Comparison of ENCODE assay signal across 16 cellular contexts in the genomic region with DNA sequence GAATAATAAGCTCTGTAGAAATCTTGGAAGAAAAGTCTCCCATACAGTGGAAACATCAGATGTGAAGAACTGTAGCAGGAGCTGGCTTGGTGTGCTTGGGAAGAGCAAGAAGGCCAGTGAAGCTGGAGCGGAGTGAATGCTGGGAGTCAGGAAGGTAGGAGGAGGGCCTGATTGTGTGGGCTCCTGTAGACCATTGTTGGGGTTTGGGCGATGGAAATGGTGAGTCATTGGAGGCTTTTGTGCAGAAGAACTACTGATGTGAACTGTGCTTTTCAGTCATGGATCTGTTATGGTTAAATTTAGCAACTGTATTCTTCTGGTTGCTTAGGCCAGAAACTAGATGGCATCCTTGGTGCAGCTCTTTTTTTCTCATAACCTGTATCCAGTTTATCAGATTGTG. TPM values are rescaled to one million over a fixed set of nuclear protein-coding genes. Genes with fewer than 3 reads are reported as not detected.
DNase-seq lines count a peak whose midpoint lies in the region; ATAC-seq, FAIRE-seq and TF ChIP-seq lines count a peak whose summit lies in the region.
"Had no signal": no experiment of that assay in that cellular context is flagged by ENCODE, and none has a peak within 500 bp of the region (broad histone marks: within the 10 kb centered on the region; RNA-seq: fewer than 3 reads in every experiment).

No MANE protein-coding gene starts in this region.

- no peak for TF ChIP-seq RAD21 in K562 (CRISPR knock-in tag; conservative IDR thresholded peaks at IDR 0.05 in 1 of 2, IDR thresholded peaks at IDR 0.05 in 1 of 2)

- TF ChIP-seq POLR2A in K562 (conservative IDR thresholded peaks at IDR 0.05) = no peak
- no peak for TF ChIP-seq POLR2A in sigmoid colon (IDR thresholded peaks at IDR 0.05)

- in situ Hi-C loops in K562 (cut with MboI) = loop anchor here (25.0 kb wide), 1 partner anchor 537 kb away; no protein-coding TSS in a partner anchor

- no TSS peak for BruUV-seq in K562 (replicated peaks; lab: Mats Ljungman, UMichigan)

- FAIRE-seq in K562 (lab: Jason Lieb, UNC) = no peak
- FAIRE-seq: D721Med had no signal

- H3K79me2 ChIP-seq in Karpas-422 (ENCODE audit: low read length) (peaks cover 72% of the 10 kb centered on the region), K562 (ENCODE audit: control insufficient read depth, insufficient read depth, low read length) (peaks cover 71% of the 10 kb centered on the region)

- peaks cover 12% of the 10 kb centered on the region; the same call in 1 of the 2 replicates for H3K36me3 ChIP-seq in Karpas-422 (ENCODE audit: insufficient read depth, low read length)
- peaks cover 24% of the 10 kb centered on the region; the same call in 2 of the 3 replicates for H3K36me3 ChIP-seq in K562 (ENCODE audit: control insufficient read depth, insufficient read depth, low read length)
- H3K36me3 ChIP-seq in skeletal muscle tissue (ENCODE audit: control insufficient read depth in 3 of 3, insufficient read depth in 3 of 3, low read length in 3 of 3) = peaks cover 0 to 2% (median 0%) of the 10 kb centered on the region in 3 donors
- no peaks in the 10 kb centered on the region for H3K36me3 ChIP-seq in sigmoid colon
- H3K36me3 ChIP-seq: transverse colon had no signal

- peak; percentile 13 for DNase-seq in activated T-cell treated with anti-CD3 and anti-CD28 coated beads for 24 hours (ENCODE audit: low read depth)
- no peak for DNase-seq in activated T-cell treated with anti-CD3 and anti-CD28 coated beads for 4 hours
- no peak for DNase-seq in Karpas-422
- DNase-seq in K562 (ENCODE audit: extremely low read depth in 1 of 4, low spot score in 3 of 4) = peak in 1 of 4 experiments; percentile 19
- DNase-seq in sigmoid colon = no peak
- no peak for DNase-seq in cerebellar cortex (ENCODE audit: low spot score)
- DNase-seq in foreskin melanocyte = no peak
- DNase-seq: dorsolateral prefrontal cortex, HCEC 1CT, mesenchymal stem cell, MM.1S, transverse colon had no signal

- CTCF ChIA-PET in K562 (lab: Yijun Ruan, JAX; ENCODE audit: low intra/inter-chr PET ratio) = no interaction called here

- POLR2A ChIA-PET in K562 (lab: Yijun Ruan, JAX) = no interaction called here

- intact Hi-C loops in K562 (cut with micrococcal nuclease) = no loop called here
- intact Hi-C loops in sigmoid colon (cut with DNase I) = loop anchor here (5.0 to 10.0 kb wide), 4 partner anchors 482 to 1150 kb away; a partner anchor contains a TSS

- H3K9me3 ChIP-seq in Karpas-422 (ENCODE audit: low read length) (no peaks in the 10 kb centered on the region), K562 (replicated peaks; ENCODE audit: control insufficient read depth, insufficient read depth, low read depth, low read length) (no peaks in the 10 kb centered on the region), skeletal muscle tissue (ENCODE audit: control insufficient read depth in 3 of 3, low read length in 3 of 3) (no peaks in the 10 kb centered on the region), sigmoid colon (no peaks in the 10 kb centered on the region)
- H3K9me3 ChIP-seq: transverse colon had no signal

- TF ChIP-seq CTCF in K562 (IDR thresholded peaks at IDR 0.05 in 2 of 3, conservative IDR thresholded peaks at IDR 0.05 in 1 of 3; ENCODE audit: insufficient read depth in 2 of 3, low read depth in 1 of 3, low read length in 3 of 3) (no peak), sigmoid colon (IDR thresholded peaks at IDR 0.05) (no peak)

- H3K27ac ChIP-seq in Karpas-422 (ENCODE audit: low read length) (no peak overlapping the region), K562 (ENCODE audit: extremely low read depth, low read depth, low read length) (no peak overlapping the region), skeletal muscle tissue (ENCODE audit: low read depth, low read length) (no peak overlapping the region), sigmoid colon (no peak overlapping the region)
- H3K27ac ChIP-seq: dorsolateral prefrontal cortex, skin epidermis, transverse colon, VCaP had no signal

- H3K9ac ChIP-seq in Karpas-422 (ENCODE audit: low read length) (peak overlapping the region; percentile 94; the same call in 1 of the 2 replicates), K562 (ENCODE audit: insufficient read depth in 1 of 2, low read depth in 2 of 2, low read length in 2 of 2) (no peak overlapping the region), skeletal muscle tissue (ENCODE audit: low read depth in 1 of 3, low read length in 3 of 3) (peak overlapping the region in 1 of 3 donors; percentile 26)

- H3K9me1 ChIP-seq in K562 (ENCODE audit: control insufficient read depth, insufficient read depth, low read length) = peaks cover 4% of the 10 kb centered on the region

- H3K27me3 ChIP-seq in Karpas-422 (ENCODE audit: low read length) (no peaks in the 10 kb centered on the region), K562 (ENCODE audit: control insufficient read depth in 2 of 2, insufficient read depth in 2 of 2, low read length in 2 of 2) (no peaks in the 10 kb centered on the region), skeletal muscle tissue (ENCODE audit: control insufficient read depth in 3 of 3, insufficient read depth in 3 of 3, low read length in 3 of 3) (no peaks in the 10 kb centered on the region), sigmoid colon (no peaks in the 10 kb centered on the region)
- H3K27me3 ChIP-seq: dorsolateral prefrontal cortex, transverse colon had no signal

- no peak overlapping the region for H2AFZ ChIP-seq in Karpas-422 (ENCODE audit: low read length)
- no peak overlapping the region for H2AFZ ChIP-seq in K562 (ENCODE audit: low read depth, low read length)

- H3K4me3 ChIP-seq in Karpas-422 (ENCODE audit: low read length) (peak overlapping the region; percentile 97; the same call in 1 of the 2 replicates), K562 (no peak overlapping the region), skeletal muscle tissue (ENCODE audit: low read length in 3 of 3) (peak overlapping the region in 2 of 3 donors; percentile 22 to 25), sigmoid colon (no peak overlapping the region)
- H3K4me3 ChIP-seq: skin epidermis had no signal

- peak overlapping the region; percentile 91 for H3K4me2 ChIP-seq in Karpas-422 (ENCODE audit: low read depth, low read length, poor library complexity, severe bottlenecking)
- no peak overlapping the region for H3K4me2 ChIP-seq in K562 (ENCODE audit: insufficient read depth, low read length)

- H4K20me1 ChIP-seq in Karpas-422 (ENCODE audit: insufficient read depth, low read depth, low read length) (peaks cover 33% of the 10 kb centered on the region), K562 (replicated peaks; ENCODE audit: control insufficient read depth, insufficient read depth, low read length) (peaks cover 21% of the 10 kb centered on the region)

- 64% methylated on average over 2 of the region's 2 CpGs for WGBS in K562 (ENCODE audit: insufficient coverage, low coverage, missing lambda C conversion rate)
- WGBS in sigmoid colon, 2 donors = 88% methylated on average over 2 of the region's 2 CpGs

- ATAC-seq in K562 = no peak

- H3K4me1 ChIP-seq in Karpas-422 (ENCODE audit: low read length) (peaks cover 30% of the 10 kb centered on the region), K562 (replicated peaks in 1 of 2; ENCODE audit: control insufficient read depth in 2 of 2, insufficient read depth in 2 of 2, low read length in 2 of 2) (peaks cover 18 to 24% of the 10 kb centered on the region in 2 experiments), skeletal muscle tissue (ENCODE audit: control insufficient read depth in 3 of 3, insufficient read depth in 3 of 3, low read length in 3 of 3) (peaks cover 35 to 64% (median 51%) of the 10 kb centered on the region in 3 donors), sigmoid colon (peaks cover 0 to 63% (median 48%) of the 10 kb centered on the region in 4 donors)

- TF ChIP-seq EP300 in K562 (IDR thresholded peaks at IDR 0.05; ENCODE audit: low read length) (no peak), sigmoid colon (IDR thresholded peaks at IDR 0.05) (no peak)

- no peaks in the 10 kb centered on the region for H3K9me2 ChIP-seq in Karpas-422 (replicated peaks; ENCODE audit: insufficient read depth, low read length)

TF ChIP-seq in K562, 482 proteins besides CTCF, POLR2A, EP300 and RAD21 (continues in another document):
- TF ChIP-seq, protein P1, sequence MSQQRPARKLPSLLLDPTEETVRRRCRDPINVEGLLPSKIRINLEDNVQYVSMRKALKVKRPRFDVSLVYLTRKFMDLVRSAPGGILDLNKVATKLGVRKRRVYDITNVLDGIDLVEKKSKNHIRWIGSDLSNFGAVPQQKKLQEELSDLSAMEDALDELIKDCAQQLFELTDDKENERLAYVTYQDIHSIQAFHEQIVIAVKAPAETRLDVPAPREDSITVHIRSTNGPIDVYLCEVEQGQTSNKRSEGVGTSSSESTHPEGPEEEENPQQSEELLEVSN (IDR thresholded peaks at IDR 0.05; ENCODE audit: borderline replicate concordance in 1 of 2, extremely low read depth in 1 of 2, insufficient read depth in 1 of 2, insufficient read length in 1 of 2, low read depth in 1 of 2, low read length in 1 of 2, poor library complexity in 1 of 2, severe bottlenecking in 1 of 2) = no peak

RNA-seq across cellular contexts. Expression of a gene that starts 2.3 kb away (rescaled TPM):
- total RNA-seq in Karpas-422 (2014; rRNA removed; shearing (Covaris generic); ENCODE audit: low replicate concordance) = 20.9 and 30.3 TPM in 2 replicates
- total RNA-seq in K562 (2011; cell fraction: chromatin; rRNA removed; ENCODE audit: low replicate concordance) = 19.3 and 80.1 TPM in 2 replicates
- total RNA-seq in K562 (2011; cell fraction: nucleolus; rRNA removed) = 13.0 and 20.4 TPM in 2 replicates
- 35.6 and 41.7 TPM in 2 replicates for total RNA-seq in K562 (2011; cell fraction: nucleoplasm; rRNA removed)
- total RNA-seq in K562 (2014; rRNA removed) (19.1 and 21.3 TPM in 2 replicates), K562 (2014; rRNA removed; fragmentation: Illumina TruSeq; extraction: Trizol) (40.9 and 44.6 TPM in 2 replicates), K562 (2015; rRNA removed; fragmentation: Illumina TruSeq; extraction: Trizol) (46.1 and 47.4 TPM in 2 replicates), K562 (2021) (31.3 and 33.2 TPM in 2 replicates), skeletal muscle tissue (23.0 TPM), sigmoid colon (10 to 100 TPM; 28.1 to 32.6 (median 30.8) TPM)
- polyA plus RNA-seq in K562 (2011; rRNA removed) (18.5 and 28.2 TPM in 2 replicates), K562 (2014; fragmentation: Illumina TruSeq; extraction: Trizol) (26.9 and 33.6 TPM in 2 replicates), K562 (2014; fragmentation: Nextera tagmentation; extraction: Ambion mirVana) (1 to 10 TPM; 4.9 to 8.5 TPM), K562 (2014; rRNA removed) (20.8 and 21.3 TPM in 2 replicates), sigmoid colon (1 to 10 TPM; 4.4 to 9.0 (median 4.8) TPM)
- polyA plus RNA-seq in K562 (2011; cell fraction: cytosol; rRNA removed) = 8.7 and 12.1 TPM in 2 replicates
- polyA plus RNA-seq in K562 (2011; cell fraction: nucleus; rRNA removed) = 25.9 and 29.4 TPM in 2 replicates
- 12.7 and 17.1 TPM in 2 replicates for polyA plus RNA-seq in K562 (2012)
- polyA minus RNA-seq in K562 (2011; rRNA and poly(A)+ RNA removed) = 75.3 and 75.8 TPM in 2 replicates
- 21.0 and 26.1 TPM in 2 replicates for polyA minus RNA-seq in K562 (2011; cell fraction: cytosol; rRNA and poly(A)+ RNA removed)
- 56.4 and 83.1 TPM in 2 replicates for polyA minus RNA-seq in K562 (2011; cell fraction: nucleus; rRNA and poly(A)+ RNA removed)

Comparison
In these comparisons a context has a peak if more than half of its experiments do, and no peak if none do; other contexts are left out.
1. H3K4me3 ChIP-seq: peak in Karpas-422 (single experiment) and skeletal muscle tissue (2 of 3); none in K562 (single experiment) and sigmoid colon (0 of 4).